ENCODE assay signal across 23 cellular contexts in the genomic region with DNA sequence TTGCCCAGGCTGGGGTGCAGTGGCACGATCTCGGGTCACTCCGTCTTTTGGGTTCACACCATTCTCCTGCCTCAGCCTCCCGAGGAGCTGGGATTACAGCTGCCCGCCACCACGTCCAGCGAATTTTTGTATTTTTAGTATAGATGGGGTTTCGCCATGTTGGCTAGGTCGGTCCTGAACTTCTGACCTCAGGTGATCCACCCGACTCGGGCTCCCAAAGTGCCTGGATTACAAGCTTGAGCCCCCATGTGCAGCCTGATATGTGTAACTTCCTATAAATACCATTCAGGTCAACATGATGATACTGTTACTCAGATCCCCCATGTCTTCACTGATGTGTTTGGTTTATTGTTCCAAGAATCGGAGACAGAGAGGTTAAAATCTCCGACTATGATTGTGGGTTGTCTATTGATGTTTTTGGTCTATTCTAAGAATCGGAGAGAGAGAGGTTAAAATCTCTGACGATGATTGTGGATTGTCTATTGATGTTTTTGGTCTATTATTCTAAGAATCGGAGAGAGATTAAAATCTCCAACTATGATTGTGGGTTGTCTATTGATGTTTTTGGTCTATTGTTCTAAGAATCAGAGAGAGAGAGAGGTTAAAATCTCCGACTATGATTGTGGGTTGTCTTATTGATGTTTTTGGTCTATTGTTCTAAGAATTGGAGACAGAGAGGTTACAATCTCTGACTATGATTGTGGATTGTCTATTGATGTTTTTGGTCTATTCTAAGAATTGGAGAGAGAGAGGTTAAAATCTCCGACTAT. TPM values are rescaled to one million over a fixed set of nuclear protein-coding genes. Genes with fewer than 3 reads are reported as not detected.
DNase-seq lines count a peak whose midpoint lies in the region; ATAC-seq, FAIRE-seq and TF ChIP-seq lines count a peak whose summit lies in the region.
"Had no signal": no experiment of that assay in that cellular context is flagged by ENCODE, and none has a peak within 500 bp of the region (broad histone marks: within the 10 kb centered on the region; RNA-seq: fewer than 3 reads in every experiment).

No MANE protein-coding gene starts in this region.

- 87 to 88% methylated on average over 18 of the region's 18 CpGs for WGBS in GM23248 (ENCODE audit: low coverage in 1 of 2, low lambda C conversion rate in 2 of 2, missing lambda C conversion rate in 2 of 2), 2 experiments

- peaks cover 48% of the 10 kb centered on the region for H3K9me3 Mint-ChIP-seq in activated naive CD4-positive, alpha-beta T cell treated with anti-CD3 and anti-CD28 coated beads, Interleukin-2, amount 10 ng/mL, durations not matched to agents 7 days and 5 days
- peaks cover 15% of the 10 kb centered on the region for H3K9me3 Mint-ChIP-seq in activated T-helper 17 cell treated with anti-CD3 and anti-CD28 coated beads, Interleukin-2, amount 50 U/mL, for 72 hours
- H3K9me3 Mint-ChIP-seq: activated B cell treated with CpG ODN at 0.5 μM for 24 hours had no signal

- TF ChIP-seq CTCF in kidney (IDR thresholded peaks at IDR 0.05; ENCODE audit: borderline replicate concordance, extremely low read depth, insufficient read depth): no peak
- TF ChIP-seq CTCF in upper lobe of right lung (IDR thresholded peaks at IDR 0.05): no peak

- no peaks in the 10 kb centered on the region for H3F3A ChIP-seq in GM23248 (ENCODE audit: insufficient read depth)

- H3K36me3 ChIP-seq in kidney (ENCODE audit: control insufficient read depth in 1 of 2, insufficient read depth in 2 of 2, low read length in 2 of 2) (no peaks in the 10 kb centered on the region), upper lobe of right lung (no peaks in the 10 kb centered on the region), GM23248 (ENCODE audit: low read depth) (no peaks in the 10 kb centered on the region)

- H3K9ac ChIP-seq in kidney (ENCODE audit: low read length in 2 of 2) (no peak overlapping the region), GM23248 (no peak overlapping the region)

- ATAC-seq in activated T-helper 17 cell treated with anti-CD3 and anti-CD28 coated beads, Interleukin-2, amount 50 U/mL, for 72 hours (replicated peaks): peak; percentile 82
- no peak for ATAC-seq in upper lobe of right lung
- ATAC-seq: esophagus mucosa; natural killer cell treated with Interleukin-12 subunit alpha and Interleukin-12 subunit beta and Interleukin-15 and Interleukin-18, amount 100 ng/mL, for 72 hours; psoas muscle; stimulated activated memory B cell treated with anti-CD40 and anti-IgM and Interleukin-4, amounts not matched to agents 10 μg/mL and 1 μg/mL and 100 μg/mL, for 72 hours had no signal

- H3K9me3 ChIP-seq in kidney (ENCODE audit: control insufficient read depth in 1 of 2, low read length in 2 of 2) (peaks cover 0 to 3% of the 10 kb centered on the region in 2 donors), upper lobe of right lung (no peaks in the 10 kb centered on the region), GM23248 (ENCODE audit: low read depth) (no peaks in the 10 kb centered on the region)
- H3K9me3 ChIP-seq: psoas muscle had no signal

- peaks cover 41% of the 10 kb centered on the region for H3K4me1 Mint-ChIP-seq in activated naive CD4-positive, alpha-beta T cell treated with anti-CD3 and anti-CD28 coated beads, Interleukin-2, amount 10 ng/mL, durations not matched to agents 7 days and 5 days
- H3K4me1 Mint-ChIP-seq in activated T-helper 17 cell treated with anti-CD3 and anti-CD28 coated beads, Interleukin-2, amount 50 U/mL, for 72 hours: peaks cover 24% of the 10 kb centered on the region
- H3K4me1 Mint-ChIP-seq: activated B cell treated with CpG ODN at 0.5 μM for 24 hours had no signal

- no peaks in the 10 kb centered on the region for H4K20me1 ChIP-seq in GM23248 (ENCODE audit: insufficient read depth)

- H3K4me1 ChIP-seq in kidney (ENCODE audit: control insufficient read depth in 1 of 2, insufficient read depth in 1 of 2, low read depth in 1 of 2, low read length in 2 of 2) (no peaks in the 10 kb centered on the region), upper lobe of right lung (no peaks in the 10 kb centered on the region), GM23248 (ENCODE audit: insufficient read depth) (no peaks in the 10 kb centered on the region)
- H3K4me1 ChIP-seq: psoas muscle had no signal

- FAIRE-seq in kidney (lab: Jason Lieb, UNC): no peak
- FAIRE-seq: H1, urothelium cell line had no signal

- H3K4me3 Mint-ChIP-seq in activated naive CD4-positive, alpha-beta T cell treated with anti-CD3 and anti-CD28 coated beads, Interleukin-2, amount 10 ng/mL, durations not matched to agents 7 days and 5 days: peak overlapping the region; percentile 39
- peak overlapping the region; percentile 31 for H3K4me3 Mint-ChIP-seq in activated T-helper 17 cell treated with anti-CD3 and anti-CD28 coated beads, Interleukin-2, amount 50 U/mL, for 72 hours
- H3K4me3 Mint-ChIP-seq: activated B cell treated with CpG ODN at 0.5 μM for 24 hours; natural killer cell treated with Interleukin-12 subunit alpha and Interleukin-12 subunit beta and Interleukin-15 and Interleukin-18, amount 100 ng/mL, for 72 hours; stimulated activated memory B cell treated with anti-CD40 and anti-IgM and Interleukin-4, amounts not matched to agents 10 μg/mL and 1 μg/mL and 100 μg/mL, for 72 hours had no signal

- H3K27me3 ChIP-seq in upper lobe of right lung (no peaks in the 10 kb centered on the region), GM23248 (replicated peaks; ENCODE audit: insufficient read depth) (no peaks in the 10 kb centered on the region)

- H3K4me3 ChIP-seq in kidney (ENCODE audit: low read length in 2 of 2) (no peak overlapping the region), upper lobe of right lung (no peak overlapping the region), GM23248 (no peak overlapping the region)
- H3K4me3 ChIP-seq: psoas muscle had no signal

- CTCF ChIA-PET in activated naive CD4-positive, alpha-beta T cell treated with anti-CD3 and anti-CD28 coated beads, Interleukin-2, amount 10 ng/mL, durations not matched to agents 7 days and 5 days (lab: Charles Lee): no interaction called here

- H3K9me2 ChIP-seq in GM23248 (ENCODE audit: insufficient read depth): no peaks in the 10 kb centered on the region

- H3K27ac ChIP-seq in kidney (ENCODE audit: low read depth in 2 of 2, low read length in 2 of 2) (no peak overlapping the region), upper lobe of right lung (no peak overlapping the region), GM23248 (no peak overlapping the region)
- H3K27ac ChIP-seq: psoas muscle had no signal

- H3K79me2 ChIP-seq in GM23248 (ENCODE audit: insufficient read depth): no peaks in the 10 kb centered on the region

- H3K27me3 Mint-ChIP-seq in activated naive CD4-positive, alpha-beta T cell treated with anti-CD3 and anti-CD28 coated beads, Interleukin-2, amount 10 ng/mL, durations not matched to agents 7 days and 5 days: no peaks in the 10 kb centered on the region
- no peaks in the 10 kb centered on the region for H3K27me3 Mint-ChIP-seq in activated T-helper 17 cell treated with anti-CD3 and anti-CD28 coated beads, Interleukin-2, amount 50 U/mL, for 72 hours
- H3K27me3 Mint-ChIP-seq: activated B cell treated with CpG ODN at 0.5 μM for 24 hours; stimulated activated memory B cell treated with anti-CD40 and anti-IgM and Interleukin-4, amounts not matched to agents 10 μg/mL and 1 μg/mL and 100 μg/mL, for 72 hours had no signal

- DNase-seq in activated naive CD4-positive, alpha-beta T cell treated with anti-CD3 and anti-CD28 coated beads, Interleukin-2, amount 10 ng/mL, durations not matched to agents 7 days and 5 days: no peak
- DNase-seq in activated naive CD4-positive, alpha-beta T cell treated with anti-CD3 and anti-CD28 coated beads, Interleukin-2, amount 50 U/mL, for 16 hours: no peak
- DNase-seq in kidney: peak; percentile 3
- DNase-seq in upper lobe of right lung: peak; percentile 5
- no peak for DNase-seq in SHP77 (lab: John Stamatoyannopoulos, UW)
- no peak for DNase-seq in KBM-7
- no peak for DNase-seq in GM23248
- DNase-seq: activated B cell treated with CpG ODN at 0.5 μM for 24 hours; COR-L47; dermis blood vessel endothelial cell; glutamatergic neuron; Kasumi-1; mammary epithelial cell; NCI-H1105 treated with DMSO at 0.1 percent for 48 hours; NCI-H2227 treated with DMSO at 0.1 percent for 48 hours; NK-92 treated with Interleukin-12 subunit alpha and Interleukin-12 subunit beta, amount 100 ng/mL, for 24 hours; psoas muscle had no signal

- intact Hi-C loops in kidney (cut with DNase I): no loop called here
- intact Hi-C loops in upper lobe of right lung (cut with DNase I): no loop called here

- H3K4me2 ChIP-seq in GM23248 (ENCODE audit: unreplicated experiment): no peak overlapping the region

- no peak overlapping the region for H2AFZ ChIP-seq in GM23248

- peaks cover 39% of the 10 kb centered on the region for H3K36me3 Mint-ChIP-seq in activated naive CD4-positive, alpha-beta T cell treated with anti-CD3 and anti-CD28 coated beads, Interleukin-2, amount 10 ng/mL, durations not matched to agents 7 days and 5 days
- H3K36me3 Mint-ChIP-seq in activated T-helper 17 cell treated with anti-CD3 and anti-CD28 coated beads, Interleukin-2, amount 50 U/mL, for 72 hours (ENCODE audit: low read depth): peaks cover 24% of the 10 kb centered on the region

- in situ Hi-C loops in KBM-7 (cut with MboI; ENCODE audit: low pct_unique_long_range_greater_than_20kb, low sequenced_read_pairs) (no loop called here), GM23248 (cut with MboI) (no loop called here)

- peak overlapping the region; percentile 90 for H3K27ac Mint-ChIP-seq in activated naive CD4-positive, alpha-beta T cell treated with anti-CD3 and anti-CD28 coated beads, Interleukin-2, amount 10 ng/mL, durations not matched to agents 7 days and 5 days
- H3K27ac Mint-ChIP-seq in activated T-helper 17 cell treated with anti-CD3 and anti-CD28 coated beads, Interleukin-2, amount 50 U/mL, for 72 hours: peak overlapping the region; percentile 85
- H3K27ac Mint-ChIP-seq: activated B cell treated with CpG ODN at 0.5 μM for 24 hours; natural killer cell treated with Interleukin-12 subunit alpha and Interleukin-12 subunit beta and Interleukin-15 and Interleukin-18, amount 100 ng/mL, for 72 hours; stimulated activated memory B cell treated with anti-CD40 and anti-IgM and Interleukin-4, amounts not matched to agents 10 μg/mL and 1 μg/mL and 100 μg/mL, for 72 hours had no signal

RNA-seq across cellular contexts. Expression of a gene that starts 17.0 kb away (rescaled TPM):
- total RNA-seq in activated T-helper 17 cell treated with anti-CD3 and anti-CD28 coated beads, Interleukin-2, amount 50 U/mL, for 72 hours: 10 to 100 TPM; 15.7 to 18.8 TPM
- total RNA-seq in kidney: 14.8 TPM
- polyA plus RNA-seq in kidney (ENCODE audit: insufficient read depth, low read depth, low replicate concordance): 8.6 TPM
- 9.7 TPM for total RNA-seq in upper lobe of right lung
- 5.2 and 13.1 TPM in 2 replicates for total RNA-seq in GM23248 (2014; rRNA removed; shearing (Covaris generic))
- 11.0 and 11.4 TPM in 2 replicates for polyA plus RNA-seq in GM23248 (2016; fragmentation: Nextera tagmentation; extraction: Ambion mirVana)

RNA-seq across cellular contexts. Expression of a gene that starts 24.7 kb away (rescaled TPM):
- not detected for total RNA-seq in activated T-helper 17 cell treated with anti-CD3 and anti-CD28 coated beads, Interleukin-2, amount 50 U/mL, for 72 hours
- total RNA-seq in kidney (2.3 TPM), upper lobe of right lung (0.55 TPM)
- polyA plus RNA-seq in kidney (ENCODE audit: insufficient read depth, low read depth, low replicate concordance) (0.28 TPM), GM23248 (2016; fragmentation: Nextera tagmentation; extraction: Ambion mirVana) (not detected in 2 replicates)
- not detected in 2 replicates for total RNA-seq in GM23248 (2014; rRNA removed; shearing (Covaris generic))
- total RNA-seq: activated B cell treated with CpG ODN at 0.5 μM for 24 hours; dermis blood vessel endothelial cell; H1; natural killer cell treated with Interleukin-12 subunit alpha and Interleukin-12 subunit beta and Interleukin-15 and Interleukin-18, amount 100 ng/mL, for 72 hours; psoas muscle had no signal
- polyA plus RNA-seq: H1, psoas muscle had no signal

Comparison
In these comparisons a context has a peak if more than half of its experiments do, and no peak if none do; other contexts are left out.
1. DNase-seq: peak in kidney (single experiment) and upper lobe of right lung (single experiment); none in activated naive CD4-positive, alpha-beta T cell treated with anti-CD3 and anti-CD28 coated beads, Interleukin-2, amount 10 ng/mL, durations not matched to agents 7 days and 5 days (single experiment), activated naive CD4-positive, alpha-beta T cell treated with anti-CD3 and anti-CD28 coated beads, Interleukin-2, amount 50 U/mL, for 16 hours (single experiment), SHP77 (0 of 2), KBM-7 (single experiment) and GM23248 (single experiment).